In genomic region chr6:37170273-37171140, GRCh38 we compare ENCODE assay signal across 8 cellular contexts. TPM values are rescaled to one million over a fixed set of nuclear protein-coding genes. Genes with fewer than 3 reads are reported as not detected.
DNase-seq lines count a peak whose midpoint lies in the region; ATAC-seq and TF ChIP-seq lines count a peak whose summit lies in the region.

No MANE protein-coding gene starts in this region.

- peak; percentile 13 for DNase-seq in NCI-H2196 (lab: John Stamatoyannopoulos, UW; ENCODE audit: unreplicated experiment)
- no peak for DNase-seq in NCI-H2196 treated with DMSO at 0.1 percent for 48 hours (lab: John Stamatoyannopoulos, UW; ENCODE audit: unreplicated experiment)
- peak; percentile 64 for DNase-seq in NAMALWA (ENCODE audit: low spot score)
- DNase-seq in activated B cell treated with CpG ODN at 0.5 μM for 24 hours = peak; percentile 59
- peak; percentile 63 for DNase-seq in mesenchymal stem cell

- H2BK5ac ChIP-seq in mesenchymal stem cell (ENCODE audit: low read depth, low read length, poor library complexity, severe bottlenecking) = peak overlapping the region; percentile 83

- peaks cover 54% of the 10 kb centered on the region for H3K4me1 Mint-ChIP-seq in activated B cell treated with CpG ODN at 0.5 μM for 24 hours

- H2BK12ac ChIP-seq in mesenchymal stem cell (ENCODE audit: low read length in 2 of 2) = peak overlapping the region; percentile 54 to 93

- 0% methylated on average over 89 of the region's 89 CpGs for WGBS in ectodermal cell, 2 experiments
- under 1% methylated on average over 87 of the region's 89 CpGs for WGBS in mesenchymal stem cell

- H3K9ac ChIP-seq in mesenchymal stem cell (ENCODE audit: low read length) = peak overlapping the region; percentile 90
- peak overlapping the region in 4 of 5 donors; percentile 93 to 97 (median 96) for H3K9ac ChIP-seq in subcutaneous abdominal adipose tissue (ENCODE audit: low read length in 5 of 5)

- intact Hi-C loops in activated B cell treated with CpG ODN at 0.5 μM for 24 hours (cut with micrococcal nuclease) = no loop called here

- peak overlapping the region; percentile 96 to 98 for H3K18ac ChIP-seq in mesenchymal stem cell (ENCODE audit: low read depth in 1 of 2, low read length in 2 of 2)

- H3K9me3 ChIP-seq in ectodermal cell (ENCODE audit: control insufficient read depth, low read length) (no peaks in the 10 kb centered on the region), mesenchymal stem cell (ENCODE audit: control insufficient read depth, low read length) (no peaks in the 10 kb centered on the region), subcutaneous abdominal adipose tissue (ENCODE audit: control insufficient read depth in 5 of 5, low read length in 5 of 5) (no peaks in the 10 kb centered on the region)

- H3K36me3 Mint-ChIP-seq in activated B cell treated with CpG ODN at 0.5 μM for 24 hours (ENCODE audit: low read depth) = peaks cover 48% of the 10 kb centered on the region

- H3K27me3 ChIP-seq in ectodermal cell (ENCODE audit: control insufficient read depth, insufficient read depth, low read length, poor library complexity, severe bottlenecking) = peaks cover 11% of the 10 kb centered on the region
- H3K27me3 ChIP-seq in mesenchymal stem cell (ENCODE audit: control insufficient read depth in 1 of 2, insufficient read depth in 1 of 2, low read length in 2 of 2) = no peaks in the 10 kb centered on the region
- no peaks in the 10 kb centered on the region for H3K27me3 ChIP-seq in subcutaneous abdominal adipose tissue (ENCODE audit: control insufficient read depth in 5 of 5, insufficient read depth in 4 of 5, low read length in 5 of 5)

- ATAC-seq in HG02571 (IDR thresholded peaks at IDR 0.05; ENCODE audit: unreplicated experiment) (peak; percentile 32), activated B cell treated with CpG ODN at 0.5 μM for 24 hours (ENCODE audit: low read depth) (no peak)

- peak overlapping the region; percentile 81 to 100 for H3K23ac ChIP-seq in mesenchymal stem cell (ENCODE audit: low read length in 2 of 2)

- H3K27ac ChIP-seq in ectodermal cell (ENCODE audit: insufficient read depth, low read depth, low read length, poor library complexity, severe bottlenecking) = peak overlapping the region; percentile 52
- peak overlapping the region; percentile 53 for H3K27ac ChIP-seq in mesenchymal stem cell (ENCODE audit: low read length, poor library complexity, severe bottlenecking)
- H3K27ac ChIP-seq in subcutaneous abdominal adipose tissue (ENCODE audit: low read depth, low read length) = peak overlapping the region; percentile 96

- no peak for TF ChIP-seq CTCF in activated B cell treated with CpG ODN at 0.5 μM for 24 hours (IDR thresholded peaks at IDR 0.05)

- H2AK5ac ChIP-seq in mesenchymal stem cell (ENCODE audit: low read length, severe bottlenecking) = no peak overlapping the region

- peak overlapping the region; percentile 90 for H2BK15ac ChIP-seq in mesenchymal stem cell (ENCODE audit: low read depth, poor library complexity, severe bottlenecking)

- peaks cover 25% of the 10 kb centered on the region for H3K79me1 ChIP-seq in mesenchymal stem cell (replicated peaks; ENCODE audit: low read length, poor library complexity, severe bottlenecking)

- peak overlapping the region; percentile 81 for H4K8ac ChIP-seq in mesenchymal stem cell (ENCODE audit: low read length)

- H3K4me3 ChIP-seq in ectodermal cell (ENCODE audit: insufficient read depth, low read depth, low read length) = peak overlapping the region; percentile 84
- H3K4me3 ChIP-seq in mesenchymal stem cell (ENCODE audit: insufficient read depth in 1 of 2, low read depth in 1 of 2, low read length in 2 of 2) = peak overlapping the region; percentile 90 to 98
- peak overlapping the region; percentile 91 to 98 (median 94) for H3K4me3 ChIP-seq in subcutaneous abdominal adipose tissue (ENCODE audit: low read depth in 1 of 5, low read length in 5 of 5)

- H3K4me2 ChIP-seq in mesenchymal stem cell (ENCODE audit: low read length, poor library complexity, severe bottlenecking) = peak overlapping the region; percentile 83

- H2BK120ac ChIP-seq in mesenchymal stem cell (ENCODE audit: low read depth, low read length) = peak overlapping the region; percentile 94

- H3K27me3 Mint-ChIP-seq in activated B cell treated with CpG ODN at 0.5 μM for 24 hours = no peaks in the 10 kb centered on the region

- H3K4me3 Mint-ChIP-seq in activated B cell treated with CpG ODN at 0.5 μM for 24 hours = peak overlapping the region; percentile 92

- peak overlapping the region; percentile 98 for H4K91ac ChIP-seq in mesenchymal stem cell (ENCODE audit: low read length)

- H3K4me1 ChIP-seq in ectodermal cell (ENCODE audit: control insufficient read depth, insufficient read depth, low read length) (peaks cover 7% of the 10 kb centered on the region), mesenchymal stem cell (ENCODE audit: control insufficient read depth, insufficient read depth, low read depth, low read length) (peaks cover 11% of the 10 kb centered on the region), subcutaneous abdominal adipose tissue (ENCODE audit: control insufficient read depth in 5 of 5, insufficient read depth in 5 of 5, low read length in 5 of 5) (peaks cover 7 to 61% (median 43%) of the 10 kb centered on the region in 5 donors)

- POLR2A ChIA-PET in activated B cell treated with CpG ODN at 0.5 μM for 24 hours (lab: Charles Lee) = interaction anchor here (0.6 to 13.8 kb wide), 32 partner anchors 12 to 405 kb away, joined by 3 to 956 read pairs (median 6); partner anchors contain the start of genes FGD2, MTCH1, PPIL1 and TBC1D22B

- H3K36me3 ChIP-seq in ectodermal cell (ENCODE audit: control insufficient read depth, insufficient read depth, low read length) = peaks cover 14% of the 10 kb centered on the region
- peaks cover 32% of the 10 kb centered on the region in 2 experiments for H3K36me3 ChIP-seq in mesenchymal stem cell (ENCODE audit: control insufficient read depth in 1 of 2, insufficient read depth in 2 of 2, low read depth in 1 of 2, low read length in 2 of 2)
- peaks cover 14 to 35% (median 32%) of the 10 kb centered on the region in 5 donors for H3K36me3 ChIP-seq in subcutaneous abdominal adipose tissue (ENCODE audit: control insufficient read depth in 5 of 5, insufficient read depth in 5 of 5, low read length in 5 of 5)

- CTCF ChIA-PET in activated B cell treated with CpG ODN at 0.5 μM for 24 hours (lab: Charles Lee) = interaction anchor here (0.7 to 10.9 kb wide), 15 partner anchors 9 to 404 kb away, joined by 3 to 289 read pairs (median 6); no protein-coding TSS in a partner anchor

- no peaks in the 10 kb centered on the region for H3K9me3 Mint-ChIP-seq in activated B cell treated with CpG ODN at 0.5 μM for 24 hours

- H3K4ac ChIP-seq in mesenchymal stem cell (ENCODE audit: low read depth in 1 of 2, low read length in 2 of 2) = peak overlapping the region; percentile 81 to 96

- no peak overlapping the region for H2AFZ ChIP-seq in mesenchymal stem cell (ENCODE audit: low read depth, low read length)

- H3K14ac ChIP-seq in mesenchymal stem cell (ENCODE audit: low read length in 2 of 2) = peak overlapping the region; percentile 86 to 99

- peak overlapping the region; percentile 84 for H3K27ac Mint-ChIP-seq in activated B cell treated with CpG ODN at 0.5 μM for 24 hours

RNA-seq across cellular contexts. Expression of gene PIM1, which starts 0.6 kb away (rescaled TPM):
- 272 and 283 TPM in 2 replicates for total RNA-seq in activated B cell treated with CpG ODN at 0.5 μM for 24 hours
- 26.3 TPM for polyA plus RNA-seq in ectodermal cell (2013, experiment 1 of 4)
- polyA plus RNA-seq in ectodermal cell (2013, experiment 2 of 4) = 22.9 TPM
- polyA plus RNA-seq in ectodermal cell (2013, experiment 3 of 4) = 20.6 TPM
- 18.8 TPM for polyA plus RNA-seq in ectodermal cell (2013, experiment 4 of 4)
- polyA plus RNA-seq in mesenchymal stem cell (2013, experiment 1 of 2) = 14.5 TPM
- 13.6 TPM for polyA plus RNA-seq in mesenchymal stem cell (2013, experiment 2 of 2)
